10 cellular contexts compared by ENCODE assay signal in genomic region chr3:134367869-134368750, GRCh38. TPM values are rescaled to one million over a fixed set of nuclear protein-coding genes. Genes with fewer than 3 reads are reported as not detected.
DNase-seq lines count a peak whose midpoint lies in the region; ATAC-seq and TF ChIP-seq lines count a peak whose summit lies in the region.
"Had no signal": no experiment of that assay in that cellular context is flagged by ENCODE, and none has a peak within 500 bp of the region (broad histone marks: within the 10 kb centered on the region; RNA-seq: fewer than 3 reads in every experiment).

No MANE protein-coding gene starts in this region.

- peak overlapping the region in 1 of 2 experiments; percentile 18 for H2BK12ac ChIP-seq in mesenchymal stem cell (ENCODE audit: low read length in 2 of 2)

- H3K18ac ChIP-seq in mesenchymal stem cell (ENCODE audit: low read depth in 1 of 2, low read length in 2 of 2), result peak overlapping the region; percentile 46 to 68

- no peak for TF ChIP-seq POLR2A in thyroid gland (IDR thresholded peaks at IDR 0.05)

- peaks cover 74 to 79% of the 10 kb centered on the region in 2 experiments for H3K36me3 ChIP-seq in mesenchymal stem cell (ENCODE audit: control insufficient read depth in 1 of 2, insufficient read depth in 2 of 2, low read depth in 1 of 2, low read length in 2 of 2)
- peaks cover 66 to 75% of the 10 kb centered on the region in 2 donors for H3K36me3 ChIP-seq in thyroid gland

- H2AFZ ChIP-seq in mesenchymal stem cell (ENCODE audit: low read depth, low read length), result no peak overlapping the region

- no peak overlapping the region for H3K4me3 ChIP-seq in mesenchymal stem cell (ENCODE audit: insufficient read depth in 1 of 2, low read depth in 1 of 2, low read length in 2 of 2)
- H3K4me3 ChIP-seq in thyroid gland (replicated peaks in 1 of 3), result no peak overlapping the region

- no peak overlapping the region for H4K91ac ChIP-seq in mesenchymal stem cell (ENCODE audit: low read length)

- ATAC-seq in GM21390 (IDR thresholded peaks at IDR 0.05; ENCODE audit: unreplicated experiment) (no peak), HG02938 (IDR thresholded peaks at IDR 0.05; ENCODE audit: unreplicated experiment) (no peak)
- ATAC-seq: T-cell had no signal

- H3K23ac ChIP-seq in mesenchymal stem cell (ENCODE audit: low read length in 2 of 2), result no peak overlapping the region

- H2BK5ac ChIP-seq in mesenchymal stem cell (ENCODE audit: low read depth, low read length, poor library complexity, severe bottlenecking), result peak overlapping the region; percentile 36

- no peak overlapping the region for H3K14ac ChIP-seq in mesenchymal stem cell (ENCODE audit: low read length in 2 of 2)

- H3K4ac ChIP-seq in mesenchymal stem cell (ENCODE audit: low read depth in 1 of 2, low read length in 2 of 2), result peak overlapping the region in 1 of 2 experiments; percentile 50

- peak; percentile 43 for DNase-seq in activated CD8-positive, alpha-beta memory T cell treated with anti-CD3 and anti-CD28 coated beads, Interleukin-2, amount 50 U/mL, for 48 hours
- DNase-seq in activated CD8-positive, alpha-beta memory T cell treated with anti-CD3 and anti-CD28 coated beads, Interleukin-2, amount 50 U/mL, for 4 hours, result no peak
- DNase-seq in caudate nucleus (lab: John Stamatoyannopoulos, UW) (no peak), mesenchymal stem cell (no peak), thyroid gland (peak in 1 of 2 donors; percentile 2), NCI-H2227 treated with DMSO at 0.1 percent for 48 hours (lab: John Stamatoyannopoulos, UW) (no peak)
- DNase-seq: stimulated activated naive CD4-positive, alpha-beta T cell; T-cell had no signal

- H3K4me2 ChIP-seq in mesenchymal stem cell (ENCODE audit: low read length, poor library complexity, severe bottlenecking), result no peak overlapping the region

- peak overlapping the region; percentile 98 for H3K27ac ChIP-seq in caudate nucleus (ENCODE audit: low read depth, low read length)
- peak overlapping the region; percentile 98 for H3K27ac ChIP-seq in mesenchymal stem cell (ENCODE audit: low read length, poor library complexity, severe bottlenecking)
- peak overlapping the region in 2 of 3 donors; percentile 100 for H3K27ac ChIP-seq in thyroid gland

- H3K27me3 ChIP-seq in mesenchymal stem cell (ENCODE audit: control insufficient read depth in 1 of 2, insufficient read depth in 1 of 2, low read length in 2 of 2) (no peaks in the 10 kb centered on the region), thyroid gland (no peaks in the 10 kb centered on the region)

- 94% methylated on average over 5 of the region's 8 CpGs for WGBS in mesenchymal stem cell
- 91 to 97% methylated on average over 6 to 8 of the region's 8 CpGs for WGBS in thyroid gland, 2 donors

- no peak overlapping the region for H2BK120ac ChIP-seq in mesenchymal stem cell (ENCODE audit: low read depth, low read length)

- no peaks in the 10 kb centered on the region for H3K79me1 ChIP-seq in mesenchymal stem cell (replicated peaks; ENCODE audit: low read length, poor library complexity, severe bottlenecking)

- intact Hi-C loops in thyroid gland (cut with DNase I), result no loop called here

- H4K8ac ChIP-seq in mesenchymal stem cell (ENCODE audit: low read length), result peak overlapping the region; percentile 16

- no peak overlapping the region for H2BK15ac ChIP-seq in mesenchymal stem cell (ENCODE audit: low read depth, poor library complexity, severe bottlenecking)

- peak overlapping the region; percentile 10 for H2AK5ac ChIP-seq in mesenchymal stem cell (ENCODE audit: low read length, severe bottlenecking)

- H3K4me1 ChIP-seq in mesenchymal stem cell (ENCODE audit: control insufficient read depth, insufficient read depth, low read depth, low read length), result peaks cover 70% of the 10 kb centered on the region
- peaks cover 74 to 96% of the 10 kb centered on the region in 2 donors for H3K4me1 ChIP-seq in thyroid gland

- no peak for TF ChIP-seq CTCF in thyroid gland (IDR thresholded peaks at IDR 0.05)

- peak overlapping the region; percentile 34 for H3K9ac ChIP-seq in mesenchymal stem cell (ENCODE audit: low read length)

- H3K9me3 ChIP-seq in mesenchymal stem cell (ENCODE audit: control insufficient read depth, low read length) (no peaks in the 10 kb centered on the region), thyroid gland (no peaks in the 10 kb centered on the region)

RNA-seq across cellular contexts. Expression of gene AMOTL2, which starts 6.1 kb away (rescaled TPM):
- polyA plus RNA-seq in mesenchymal stem cell (2013, experiment 1 of 2), result 16.1 TPM
- polyA plus RNA-seq in mesenchymal stem cell (2013, experiment 2 of 2), result 15.4 TPM
- total RNA-seq in thyroid gland, result 100 to 1,000 TPM in 3 of 4 donors, 10 to 100 TPM in 1; 76.0 to 149 (median 117) TPM
